ENCODE assay signal across 27 cellular contexts in the genomic region with DNA sequence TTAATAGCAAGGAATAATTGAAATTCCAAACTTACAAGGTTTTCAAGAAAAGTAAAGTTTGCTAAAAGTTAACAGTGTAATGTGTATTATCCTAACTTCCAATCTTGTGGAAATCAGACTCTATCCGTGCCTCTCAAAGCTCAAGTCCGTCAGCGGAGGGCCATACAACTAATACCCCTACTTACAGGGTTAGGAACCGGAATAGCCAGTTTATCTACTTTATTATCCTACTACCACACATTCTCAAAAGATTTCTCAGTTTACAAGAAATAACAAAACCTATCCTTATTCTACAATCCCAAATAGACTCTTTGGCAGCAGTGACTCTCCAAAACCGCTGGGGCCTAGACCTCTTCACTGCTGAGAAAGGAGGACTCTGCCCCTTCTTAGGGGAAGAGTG.
"Had no signal": no experiment of that assay in that cellular context is flagged by ENCODE, and none has a peak within 500 bp of the region (broad histone marks: within the 10 kb centered on the region; RNA-seq: fewer than 3 reads in every experiment).

No MANE protein-coding gene starts in this region.

- H3K9me3 ChIP-seq: breast epithelium, gastrocnemius medialis had no signal

- H3K4me3 Mint-ChIP-seq: activated CD4-positive, alpha-beta memory T cell treated with anti-CD3 and anti-CD28 coated beads, Interleukin-2, amount 10 ng/mL, durations not matched to agents 7 days and 5 days; activated naive CD4-positive, alpha-beta T cell treated with anti-CD3 and anti-CD28 coated beads, Interleukin-2, amount 50 U/mL, for 24 hours; activated naive CD8-positive, alpha-beta T cell treated with anti-CD3 and anti-CD28 coated beads, Interleukin-2, amount 50 U/mL, for 24 hours; activated T-cell treated with anti-CD3 and anti-CD28 coated beads, Interleukin-2, amount 50 U/mL, for 24 hours; central memory CD8-positive, alpha-beta T cell; naive thymus-derived CD8-positive, alpha-beta T cell; T-helper 1 cell treated with Interleukin-12 subunit alpha and Interleukin-12 subunit beta and Interleukin-4 antibody, amounts not matched to agents 30 μg/mL and 1 μg/mL, for 36 hours had no signal

- H3K4me1 Mint-ChIP-seq: activated naive CD4-positive, alpha-beta T cell treated with anti-CD3 and anti-CD28 coated beads, Interleukin-2, amount 50 U/mL, for 24 hours; central memory CD8-positive, alpha-beta T cell had no signal

- DNase-seq: activated CD4-positive, alpha-beta memory T cell treated with anti-CD3 and anti-CD28 coated beads, Interleukin-2, amount 10 ng/mL, durations not matched to agents 7 days and 5 days; activated CD4-positive, alpha-beta T cell treated with anti-CD3 and anti-CD28 coated beads for 48 hours; activated CD8-positive, alpha-beta memory T cell treated with anti-CD3 and anti-CD28 coated beads, Interleukin-2, amount 50 U/mL, for 48 hours; activated gamma-delta T cell; activated naive CD8-positive, alpha-beta T cell treated with anti-CD3 and anti-CD28 coated beads, Interleukin-2, amount 50 U/mL, for 24 hours; activated T-cell treated with anti-CD3 and anti-CD28 coated beads, Interleukin-2, amount 50 U/mL, for 24 hours; amygdala; dermis blood vessel endothelial cell; effector CD4-positive, alpha-beta T cell; gastrocnemius medialis; glutamatergic neuron; islet precursor cell; mammary epithelial cell; midbrain; naive thymus-derived CD8-positive, alpha-beta T cell; posterior cingulate gyrus; right cardiac atrium; spleen; stimulated activated naive CD4-positive, alpha-beta T cell treated with Interleukin-2 at 50 U/mL for 16 hours; T-helper 9 cell had no signal

- H3K27me3 Mint-ChIP-seq: activated CD4-positive, alpha-beta memory T cell treated with anti-CD3 and anti-CD28 coated beads, Interleukin-2, amount 10 ng/mL, durations not matched to agents 7 days and 5 days; activated naive CD4-positive, alpha-beta T cell treated with anti-CD3 and anti-CD28 coated beads, Interleukin-2, amount 50 U/mL, for 24 hours; activated naive CD8-positive, alpha-beta T cell treated with anti-CD3 and anti-CD28 coated beads, Interleukin-2, amount 50 U/mL, for 24 hours; activated T-cell treated with anti-CD3 and anti-CD28 coated beads, Interleukin-2, amount 50 U/mL, for 24 hours; central memory CD8-positive, alpha-beta T cell; naive thymus-derived CD8-positive, alpha-beta T cell had no signal

- H3K27ac ChIP-seq: breast epithelium, epithelial cell of prostate, gastrocnemius medialis, tibial nerve, VCaP had no signal

- H3K27ac Mint-ChIP-seq: activated CD4-positive, alpha-beta memory T cell treated with anti-CD3 and anti-CD28 coated beads, Interleukin-2, amount 10 ng/mL, durations not matched to agents 7 days and 5 days; activated naive CD8-positive, alpha-beta T cell treated with anti-CD3 and anti-CD28 coated beads, Interleukin-2, amount 50 U/mL, for 24 hours; activated T-cell treated with anti-CD3 and anti-CD28 coated beads, Interleukin-2, amount 50 U/mL, for 24 hours; naive thymus-derived CD8-positive, alpha-beta T cell; T-helper 1 cell treated with Interleukin-12 subunit alpha and Interleukin-12 subunit beta and Interleukin-4 antibody, amounts not matched to agents 30 μg/mL and 1 μg/mL, for 36 hours had no signal

- H3K4me3 ChIP-seq: breast epithelium, gastrocnemius medialis, spleen, tibial nerve had no signal

- H3K4me1 ChIP-seq: breast epithelium, gastrocnemius medialis, tibial nerve had no signal

- ATAC-seq: activated naive CD8-positive, alpha-beta T cell treated with anti-CD3 and anti-CD28 coated beads, Interleukin-2, amount 50 U/mL, for 24 hours; gastrocnemius medialis; naive thymus-derived CD8-positive, alpha-beta T cell; right cardiac atrium had no signal

- H3K9me3 Mint-ChIP-seq: activated naive CD4-positive, alpha-beta T cell treated with anti-CD3 and anti-CD28 coated beads, Interleukin-2, amount 50 U/mL, for 24 hours; central memory CD8-positive, alpha-beta T cell had no signal

- H3K36me3 ChIP-seq: breast epithelium, gastrocnemius medialis, spleen, tibial nerve had no signal

- H3K27me3 ChIP-seq: breast epithelium, gastrocnemius medialis, spleen, tibial nerve had no signal
